1 cellular context compared by ENCODE assay signal in the genomic region with DNA sequence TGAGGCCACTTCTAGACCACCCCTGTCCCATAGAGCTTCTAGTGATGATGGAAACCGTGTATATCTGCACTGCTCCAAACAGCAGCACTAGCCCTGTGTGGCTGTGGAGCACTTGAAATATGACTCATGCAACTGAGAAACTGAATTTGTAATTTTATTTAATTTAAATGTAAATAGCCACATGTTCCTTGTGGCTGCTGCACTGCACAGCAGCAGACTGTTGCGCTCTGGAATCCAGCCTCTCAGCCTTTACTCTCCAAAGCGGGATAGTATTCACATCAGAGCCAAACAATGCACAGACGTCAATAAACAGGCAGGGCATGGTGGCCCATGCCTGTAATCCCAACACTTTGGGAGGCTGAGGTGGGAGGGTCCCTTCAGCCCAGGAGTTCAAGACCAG.
TF ChIP-seq lines count a peak whose summit lies in the region.

No MANE protein-coding gene starts in this region.

TF ChIP-seq in GM23338, 12 proteins besides CTCF, POLR2A, EP300 and RAD21 (continued from another document):
- TF ChIP-seq, protein P1, sequence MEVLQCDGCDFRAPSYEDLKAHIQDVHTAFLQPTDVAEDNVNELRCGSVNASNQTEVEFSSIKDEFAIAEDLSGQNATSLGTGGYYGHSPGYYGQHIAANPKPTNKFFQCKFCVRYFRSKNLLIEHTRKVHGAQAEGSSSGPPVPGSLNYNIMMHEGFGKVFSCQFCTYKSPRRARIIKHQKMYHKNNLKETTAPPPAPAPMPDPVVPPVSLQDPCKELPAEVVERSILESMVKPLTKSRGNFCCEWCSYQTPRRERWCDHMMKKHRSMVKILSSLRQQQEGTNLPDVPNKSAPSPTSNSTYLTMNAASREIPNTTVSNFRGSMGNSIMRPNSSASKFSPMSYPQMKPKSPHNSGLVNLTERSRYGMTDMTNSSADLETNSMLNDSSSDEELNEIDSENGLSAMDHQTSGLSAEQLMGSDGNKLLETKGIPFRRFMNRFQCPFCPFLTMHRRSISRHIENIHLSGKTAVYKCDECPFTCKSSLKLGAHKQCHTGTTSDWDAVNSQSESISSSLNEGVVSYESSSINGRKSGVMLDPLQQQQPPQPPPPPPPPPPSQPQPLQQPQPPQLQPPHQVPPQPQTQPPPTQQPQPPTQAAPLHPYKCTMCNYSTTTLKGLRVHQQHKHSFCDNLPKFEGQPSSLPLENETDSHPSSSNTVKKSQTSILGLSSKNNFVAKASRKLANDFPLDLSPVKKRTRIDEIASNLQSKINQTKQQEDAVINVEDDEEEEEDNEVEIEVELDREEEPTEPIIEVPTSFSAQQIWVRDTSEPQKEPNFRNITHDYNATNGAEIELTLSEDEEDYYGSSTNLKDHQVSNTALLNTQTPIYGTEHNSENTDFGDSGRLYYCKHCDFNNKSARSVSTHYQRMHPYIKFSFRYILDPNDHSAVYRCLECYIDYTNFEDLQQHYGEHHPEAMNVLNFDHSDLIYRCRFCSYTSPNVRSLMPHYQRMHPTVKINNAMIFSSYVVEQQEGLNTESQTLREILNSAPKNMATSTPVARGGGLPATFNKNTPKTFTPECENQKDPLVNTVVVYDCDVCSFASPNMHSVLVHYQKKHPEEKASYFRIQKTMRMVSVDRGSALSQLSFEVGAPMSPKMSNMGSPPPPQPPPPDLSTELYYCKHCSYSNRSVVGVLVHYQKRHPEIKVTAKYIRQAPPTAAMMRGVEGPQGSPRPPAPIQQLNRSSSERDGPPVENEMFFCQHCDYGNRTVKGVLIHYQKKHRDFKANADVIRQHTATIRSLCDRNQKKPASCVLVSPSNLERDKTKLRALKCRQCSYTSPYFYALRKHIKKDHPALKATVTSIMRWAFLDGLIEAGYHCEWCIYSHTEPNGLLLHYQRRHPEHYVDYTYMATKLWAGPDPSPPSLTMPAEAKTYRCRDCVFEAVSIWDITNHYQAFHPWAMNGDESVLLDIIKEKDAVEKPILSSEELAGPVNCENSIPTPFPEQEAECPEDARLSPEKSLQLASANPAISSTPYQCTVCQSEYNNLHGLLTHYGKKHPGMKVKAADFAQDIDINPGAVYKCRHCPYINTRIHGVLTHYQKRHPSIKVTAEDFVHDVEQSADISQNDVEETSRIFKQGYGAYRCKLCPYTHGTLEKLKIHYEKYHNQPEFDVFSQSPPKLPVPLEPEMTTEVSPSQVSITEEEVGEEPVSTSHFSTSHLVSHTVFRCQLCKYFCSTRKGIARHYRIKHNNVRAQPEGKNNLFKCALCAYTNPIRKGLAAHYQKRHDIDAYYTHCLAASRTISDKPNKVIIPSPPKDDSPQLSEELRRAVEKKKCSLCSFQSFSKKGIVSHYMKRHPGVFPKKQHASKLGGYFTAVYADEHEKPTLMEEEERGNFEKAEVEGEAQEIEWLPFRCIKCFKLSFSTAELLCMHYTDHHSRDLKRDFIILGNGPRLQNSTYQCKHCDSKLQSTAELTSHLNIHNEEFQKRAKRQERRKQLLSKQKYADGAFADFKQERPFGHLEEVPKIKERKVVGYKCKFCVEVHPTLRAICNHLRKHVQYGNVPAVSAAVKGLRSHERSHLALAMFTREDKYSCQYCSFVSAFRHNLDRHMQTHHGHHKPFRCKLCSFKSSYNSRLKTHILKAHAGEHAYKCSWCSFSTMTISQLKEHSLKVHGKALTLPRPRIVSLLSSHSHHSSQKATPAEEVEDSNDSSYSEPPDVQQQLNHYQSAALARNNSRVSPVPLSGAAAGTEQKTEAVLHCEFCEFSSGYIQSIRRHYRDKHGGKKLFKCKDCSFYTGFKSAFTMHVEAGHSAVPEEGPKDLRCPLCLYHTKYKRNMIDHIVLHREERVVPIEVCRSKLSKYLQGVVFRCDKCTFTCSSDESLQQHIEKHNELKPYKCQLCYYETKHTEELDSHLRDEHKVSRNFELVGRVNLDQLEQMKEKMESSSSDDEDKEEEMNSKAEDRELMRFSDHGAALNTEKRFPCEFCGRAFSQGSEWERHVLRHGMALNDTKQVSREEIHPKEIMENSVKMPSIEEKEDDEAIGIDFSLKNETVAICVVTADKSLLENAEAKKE (CRISPR knock-in tag; IDR thresholded peaks at IDR 0.05), result no peak
- TF ChIP-seq CREB1 (CRISPR knock-in tag; IDR thresholded peaks at IDR 0.05; ENCODE audit: low read depth) (no peak), ZNF331 (CRISPR knock-in tag; IDR thresholded peaks at IDR 0.05; ENCODE audit: low read depth) (no peak), ZNF114 (CRISPR knock-in tag; IDR thresholded peaks at IDR 0.05) (no peak), STAT1 (IDR thresholded peaks at IDR 0.05; ENCODE audit: unreplicated experiment) (no peak), EZH2 (IDR thresholded peaks at IDR 0.05; ENCODE audit: low read depth, unreplicated experiment) (no peak), EZH2phosphoT487 (IDR thresholded peaks at IDR 0.05; ENCODE audit: unreplicated experiment) (no peak), POLR2AphosphoS5 (IDR thresholded peaks at IDR 0.05; ENCODE audit: low read depth) (no peak), NANOG (IDR thresholded peaks at IDR 0.05; ENCODE audit: borderline replicate concordance) (no peak)
- TF ChIP-seq, protein P2, sequence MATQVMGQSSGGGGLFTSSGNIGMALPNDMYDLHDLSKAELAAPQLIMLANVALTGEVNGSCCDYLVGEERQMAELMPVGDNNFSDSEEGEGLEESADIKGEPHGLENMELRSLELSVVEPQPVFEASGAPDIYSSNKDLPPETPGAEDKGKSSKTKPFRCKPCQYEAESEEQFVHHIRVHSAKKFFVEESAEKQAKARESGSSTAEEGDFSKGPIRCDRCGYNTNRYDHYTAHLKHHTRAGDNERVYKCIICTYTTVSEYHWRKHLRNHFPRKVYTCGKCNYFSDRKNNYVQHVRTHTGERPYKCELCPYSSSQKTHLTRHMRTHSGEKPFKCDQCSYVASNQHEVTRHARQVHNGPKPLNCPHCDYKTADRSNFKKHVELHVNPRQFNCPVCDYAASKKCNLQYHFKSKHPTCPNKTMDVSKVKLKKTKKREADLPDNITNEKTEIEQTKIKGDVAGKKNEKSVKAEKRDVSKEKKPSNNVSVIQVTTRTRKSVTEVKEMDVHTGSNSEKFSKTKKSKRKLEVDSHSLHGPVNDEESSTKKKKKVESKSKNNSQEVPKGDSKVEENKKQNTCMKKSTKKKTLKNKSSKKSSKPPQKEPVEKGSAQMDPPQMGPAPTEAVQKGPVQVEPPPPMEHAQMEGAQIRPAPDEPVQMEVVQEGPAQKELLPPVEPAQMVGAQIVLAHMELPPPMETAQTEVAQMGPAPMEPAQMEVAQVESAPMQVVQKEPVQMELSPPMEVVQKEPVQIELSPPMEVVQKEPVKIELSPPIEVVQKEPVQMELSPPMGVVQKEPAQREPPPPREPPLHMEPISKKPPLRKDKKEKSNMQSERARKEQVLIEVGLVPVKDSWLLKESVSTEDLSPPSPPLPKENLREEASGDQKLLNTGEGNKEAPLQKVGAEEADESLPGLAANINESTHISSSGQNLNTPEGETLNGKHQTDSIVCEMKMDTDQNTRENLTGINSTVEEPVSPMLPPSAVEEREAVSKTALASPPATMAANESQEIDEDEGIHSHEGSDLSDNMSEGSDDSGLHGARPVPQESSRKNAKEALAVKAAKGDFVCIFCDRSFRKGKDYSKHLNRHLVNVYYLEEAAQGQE (IDR thresholded peaks at IDR 0.05; ENCODE audit: unreplicated experiment), result no peak
- TF ChIP-seq, protein P3, sequence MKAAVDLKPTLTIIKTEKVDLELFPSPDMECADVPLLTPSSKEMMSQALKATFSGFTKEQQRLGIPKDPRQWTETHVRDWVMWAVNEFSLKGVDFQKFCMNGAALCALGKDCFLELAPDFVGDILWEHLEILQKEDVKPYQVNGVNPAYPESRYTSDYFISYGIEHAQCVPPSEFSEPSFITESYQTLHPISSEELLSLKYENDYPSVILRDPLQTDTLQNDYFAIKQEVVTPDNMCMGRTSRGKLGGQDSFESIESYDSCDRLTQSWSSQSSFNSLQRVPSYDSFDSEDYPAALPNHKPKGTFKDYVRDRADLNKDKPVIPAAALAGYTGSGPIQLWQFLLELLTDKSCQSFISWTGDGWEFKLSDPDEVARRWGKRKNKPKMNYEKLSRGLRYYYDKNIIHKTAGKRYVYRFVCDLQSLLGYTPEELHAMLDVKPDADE (IDR thresholded peaks at IDR 0.05), result no peak
